Comparison of ENCODE assay signal across 8 cellular contexts in the genomic region with DNA sequence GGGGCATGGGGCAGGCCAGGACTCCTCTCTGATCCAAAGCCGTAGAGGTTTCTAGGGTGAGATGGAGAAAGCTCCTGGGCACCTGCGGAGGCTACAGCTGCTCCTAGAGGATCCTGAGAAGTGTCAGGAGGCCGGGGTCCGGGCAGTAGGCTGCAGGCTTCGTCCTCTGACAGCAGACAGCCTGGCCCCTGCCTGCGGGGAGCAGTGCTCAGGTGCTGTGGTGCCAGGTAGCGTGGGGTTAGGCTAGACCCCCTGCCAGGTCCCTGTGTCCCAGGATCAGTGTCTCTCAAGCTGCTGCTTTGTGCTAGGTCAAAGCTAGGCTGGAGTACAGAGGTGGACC. TPM values are rescaled to one million over a fixed set of nuclear protein-coding genes. Genes with fewer than 3 reads are reported as not detected.
A peak's percentile ranks its signal among the peaks of the same experiment; 100 is the strongest.
DNase-seq lines count a peak whose midpoint lies in the region; ATAC-seq and TF ChIP-seq lines count a peak whose summit lies in the region.
"Had no signal": no experiment of that assay in that cellular context is flagged by ENCODE, and none has a peak within 500 bp of the region (broad histone marks: within the 10 kb centered on the region; RNA-seq: fewer than 3 reads in every experiment).

No MANE protein-coding gene starts in this region.

- intact Hi-C loops in HCT116 (cut with micrococcal nuclease) = no loop called here

- H3K4me3 Mint-ChIP-seq in T-cell = peak overlapping the region in 2 of 3 donors; percentile 94 to 97

- BruUV-seq in HCT116 (replicated peaks; lab: Mats Ljungman, UMichigan) = no TSS peak

- no peak overlapping the region for H3K27ac Mint-ChIP-seq in T-cell

- H3K36me3 Mint-ChIP-seq in T-cell = no peaks in the 10 kb centered on the region

- H3K27me3 Mint-ChIP-seq in T-cell = no peaks in the 10 kb centered on the region
- H3K27me3 Mint-ChIP-seq: stimulated activated memory B cell treated with anti-CD40 and anti-IgM and Interleukin-4, amounts not matched to agents 10 μg/mL and 1 μg/mL and 100 μg/mL, for 72 hours had no signal

- TF ChIP-seq CTCF in HCT116 (IDR thresholded peaks at IDR 0.05 in 2 of 3, conservative IDR thresholded peaks at IDR 0.05 in 1 of 3; ENCODE audit: borderline replicate concordance in 1 of 3, insufficient read depth in 1 of 3, low read depth in 2 of 3, low read length in 2 of 3) (no peak), fibroblast of lung (conservative IDR thresholded peaks at IDR 0.05 in 1 of 2, IDR thresholded peaks at IDR 0.05 in 1 of 2; ENCODE audit: low read depth in 1 of 2, low read length in 2 of 2) (no peak)

- POLR2A ChIA-PET in HCT116 (lab: Charles Lee) (no interaction called here), T-cell (lab: Charles Lee) (no interaction called here)

- no peaks in the 10 kb centered on the region for H3K9me3 Mint-ChIP-seq in T-cell
- H3K9me3 Mint-ChIP-seq: stimulated activated memory B cell treated with anti-CD40 and anti-IgM and Interleukin-4, amounts not matched to agents 10 μg/mL and 1 μg/mL and 100 μg/mL, for 72 hours had no signal

- H3K9me3 ChIP-seq in HCT116 (ENCODE audit: control insufficient read depth in 1 of 2, insufficient read depth in 1 of 2, low read depth in 1 of 2, low read length in 2 of 2) = no peaks in the 10 kb centered on the region
- H3K9me3 ChIP-seq in fibroblast of lung (ENCODE audit: control insufficient read depth, insufficient read depth, low read depth, low read length) = no peaks in the 10 kb centered on the region
- H3K9me3 ChIP-seq in skeletal muscle tissue (ENCODE audit: control insufficient read depth in 3 of 3, low read length in 3 of 3) = no peaks in the 10 kb centered on the region

- H3K4me2 ChIP-seq in HCT116 (ENCODE audit: low read length) (peak overlapping the region; percentile 100), fibroblast of lung (ENCODE audit: extremely low read depth, insufficient read depth, low read length) (peak overlapping the region; percentile 96)

- peaks cover 17 to 27% (median 18%) of the 10 kb centered on the region in 3 donors for H3K4me1 Mint-ChIP-seq in T-cell

- no peak for DNase-seq in HCT116 (ENCODE audit: low read depth, low spot score)
- no peak for DNase-seq in T-cell
- DNase-seq in fibroblast of lung (ENCODE audit: low read depth in 2 of 2) = no peak
- no peak for DNase-seq in NCI-H1105 treated with DMSO at 0.1 percent for 48 hours (lab: John Stamatoyannopoulos, UW)
- no peak for DNase-seq in occipital lobe (lab: John Stamatoyannopoulos, UW)

- H3K4me3 ChIP-seq in HCT116 (replicated peaks in 1 of 2; ENCODE audit: low read depth in 1 of 2, low read length in 2 of 2) (peak overlapping the region; percentile 88 to 97), fibroblast of lung (replicated peaks in 1 of 4; ENCODE audit: control extremely low read depth in 1 of 4, insufficient read depth in 1 of 4, low read depth in 3 of 4, low read length in 4 of 4) (peak overlapping the region in 3 of 4 experiments; percentile 69 to 89 (median 84)), skeletal muscle tissue (ENCODE audit: low read length in 3 of 3) (peak overlapping the region; percentile 14 to 35 (median 31))

- ATAC-seq in HCT116 (no peak), T-cell (replicated peaks in 1 of 4) (no peak), GM19035 (IDR thresholded peaks at IDR 0.05; ENCODE audit: unreplicated experiment) (no peak)
- ATAC-seq: stimulated activated memory B cell treated with anti-CD40 and anti-IgM and Interleukin-4, amounts not matched to agents 10 μg/mL and 1 μg/mL and 100 μg/mL, for 72 hours had no signal

- CTCF ChIA-PET in HCT116 (lab: Charles Lee) = interaction anchor here (1.3 to 1.7 kb wide), 2 partner anchors 8 to 68 kb away, joined by 3 to 9 read pairs; partner anchors contain the start of genes MAPK8IP3, NUBP2 and SPSB3
- CTCF ChIA-PET in T-cell (lab: Charles Lee) = interaction anchor here in 1 of 2 donors (1.8 kb wide), 1 partner anchor 8 kb away, joined by 7 read pairs; the partner anchor contains the start of genes NUBP2 and SPSB3

- peaks cover 5% of the 10 kb centered on the region; the same call in 1 of the 2 replicates for H4K20me1 ChIP-seq in HCT116 (ENCODE audit: insufficient read depth)
- H4K20me1 ChIP-seq in fibroblast of lung (ENCODE audit: control insufficient read depth, extremely low read depth, insufficient read depth, low read length) = no peaks in the 10 kb centered on the region

- no peak for TF ChIP-seq POLR2A in HCT116 (IDR thresholded peaks at IDR 0.05; ENCODE audit: borderline replicate concordance, extremely low read depth, insufficient read depth, insufficient read length)

- peaks cover 52% of the 10 kb centered on the region for H3K79me2 ChIP-seq in HCT116 (ENCODE audit: insufficient read depth, low read length)
- peaks cover 31% of the 10 kb centered on the region for H3K79me2 ChIP-seq in fibroblast of lung (ENCODE audit: control insufficient read depth, insufficient read depth, low read length)

- H3K36me3 ChIP-seq in HCT116 (ENCODE audit: control insufficient read depth in 1 of 2, insufficient read depth in 2 of 2, low read length in 2 of 2) (peaks cover 0 to 8% of the 10 kb centered on the region in 2 experiments; a peak in 3 of 4 replicates), fibroblast of lung (ENCODE audit: control insufficient read depth, insufficient read depth, low read length) (peaks cover 20% of the 10 kb centered on the region), skeletal muscle tissue (ENCODE audit: control insufficient read depth in 3 of 3, insufficient read depth in 3 of 3, low read length in 3 of 3) (peaks cover 21 to 42% (median 33%) of the 10 kb centered on the region in 3 donors)

- H3K9ac ChIP-seq in HCT116 (ENCODE audit: low read length) (peak overlapping the region; percentile 93), fibroblast of lung (ENCODE audit: insufficient read depth, low read length) (peak overlapping the region; percentile 16), skeletal muscle tissue (ENCODE audit: low read depth in 1 of 3, low read length in 3 of 3) (peak overlapping the region in 2 of 3 donors; percentile 82 to 95)

- H3K9me2 ChIP-seq in HCT116 (ENCODE audit: insufficient read depth) = no peaks in the 10 kb centered on the region

- H3K4me1 ChIP-seq in HCT116 (ENCODE audit: control insufficient read depth in 1 of 2, insufficient read depth in 2 of 2, low read length in 2 of 2) = peaks cover 13 to 25% of the 10 kb centered on the region in 2 experiments
- peaks cover 21% of the 10 kb centered on the region for H3K4me1 ChIP-seq in fibroblast of lung (ENCODE audit: control insufficient read depth, extremely low read depth, insufficient read depth, low read length)
- peaks cover 29 to 55% (median 37%) of the 10 kb centered on the region in 3 donors for H3K4me1 ChIP-seq in skeletal muscle tissue (ENCODE audit: control insufficient read depth in 3 of 3, insufficient read depth in 3 of 3, low read length in 3 of 3)

- H3K27ac ChIP-seq in HCT116 (ENCODE audit: low read depth, low read length) (peak overlapping the region; percentile 95), fibroblast of lung (ENCODE audit: insufficient read depth, low read length) (no peak overlapping the region), skeletal muscle tissue (ENCODE audit: low read depth, low read length) (peak overlapping the region; percentile 81)

- RAD21 ChIA-PET in HCT116 (lab: Charles Lee; ENCODE audit: low non-redundant PET in 1 of 2, low total read pairs in 2 of 2, uncharacterized antibody in 2 of 2, unreplicated experiment in 2 of 2) = no interaction called here

- H2AFZ ChIP-seq in HCT116 (ENCODE audit: low read depth, low read length, poor library complexity, severe bottlenecking) (no peak overlapping the region), fibroblast of lung (ENCODE audit: low read length) (no peak overlapping the region)

- TF ChIP-seq RAD21 in HCT116 (IDR thresholded peaks at IDR 0.05; ENCODE audit: low read depth) = no peak

- no peaks in the 10 kb centered on the region for H3K27me3 ChIP-seq in HCT116 (ENCODE audit: insufficient read depth, low read length)
- H3K27me3 ChIP-seq in fibroblast of lung (ENCODE audit: control insufficient read depth, insufficient read depth, low read length) = no peaks in the 10 kb centered on the region
- H3K27me3 ChIP-seq in skeletal muscle tissue (ENCODE audit: control insufficient read depth in 3 of 3, insufficient read depth in 3 of 3, low read length in 3 of 3) = no peaks in the 10 kb centered on the region

RNA-seq across cellular contexts. Expression of gene MRPS34, which starts 1.5 kb away (rescaled TPM):
- 200 TPM for total RNA-seq in HCT116 (2021; ENCODE audit: unreplicated experiment)
- polyA plus RNA-seq in HCT116 (2012) = 167 and 191 TPM in 2 replicates
- total RNA-seq in T-cell = 10 to 100 TPM; 37.5 to 91.2 (median 77.9) TPM
- total RNA-seq in fibroblast of lung = 58.6 and 74.3 TPM in 2 replicates
- polyA plus RNA-seq in fibroblast of lung = 40.1 and 61.5 TPM in 2 replicates
- 66.5 and 115 TPM in 2 replicates for polyA plus RNA-seq in fibroblast of lung (2012)
- 18.0 and 27.9 TPM in 2 replicates for polyA minus RNA-seq in fibroblast of lung (ENCODE audit: low replicate concordance)
- 17.7 TPM for total RNA-seq in skeletal muscle tissue
- 30.6 TPM for total RNA-seq in occipital lobe

RNA-seq across cellular contexts. Expression of gene EME2, which starts 1.8 kb away (rescaled TPM):
- total RNA-seq in HCT116 (2021; ENCODE audit: unreplicated experiment) (36.3 TPM), T-cell (10 to 100 TPM; 23.0 to 50.6 (median 34.5) TPM), fibroblast of lung (5.4 and 8.3 TPM in 2 replicates), skeletal muscle tissue (5.2 TPM), occipital lobe (6.9 TPM)
- 8.9 and 9.0 TPM in 2 replicates for polyA plus RNA-seq in HCT116 (2012)
- 2.2 and 2.7 TPM in 2 replicates for polyA plus RNA-seq in fibroblast of lung
- polyA plus RNA-seq in fibroblast of lung (2012) = 2.6 and 3.9 TPM in 2 replicates
- polyA minus RNA-seq in fibroblast of lung (ENCODE audit: low replicate concordance) = 2.0 and 4.0 TPM in 2 replicates

RNA-seq across cellular contexts. Expression of gene NME3, which starts 3.1 kb away (rescaled TPM):
- total RNA-seq in HCT116 (2021; ENCODE audit: unreplicated experiment) = 103 TPM
- polyA plus RNA-seq in HCT116 (2012) = 79.3 and 90.1 TPM in 2 replicates
- total RNA-seq in T-cell = 10 to 100 TPM; 45.1 to 95.9 (median 87.5) TPM
- 61.9 and 69.7 TPM in 2 replicates for total RNA-seq in fibroblast of lung
- 8.7 and 9.9 TPM in 2 replicates for polyA plus RNA-seq in fibroblast of lung
- 31.5 and 38.8 TPM in 2 replicates for polyA plus RNA-seq in fibroblast of lung (2012)
- polyA minus RNA-seq in fibroblast of lung (ENCODE audit: low replicate concordance) = 2.4 and 3.9 TPM in 2 replicates
- total RNA-seq in skeletal muscle tissue = 20.4 TPM
- total RNA-seq in occipital lobe = 26.2 TPM

RNA-seq across cellular contexts. Expression of gene SPSB3, which starts 7.9 kb away (rescaled TPM):
- total RNA-seq in HCT116 (2021; ENCODE audit: unreplicated experiment) = 31.6 TPM
- polyA plus RNA-seq in HCT116 (2012) = 43.9 and 51.6 TPM in 2 replicates
- 100 to 1,000 TPM in 3 of 5 donors, 10 to 100 TPM in 2; 67.3 to 162 (median 139) TPM for total RNA-seq in T-cell
- 30.6 and 32.7 TPM in 2 replicates for total RNA-seq in fibroblast of lung
- polyA plus RNA-seq in fibroblast of lung = 7.7 and 9.6 TPM in 2 replicates
- 12.5 and 13.8 TPM in 2 replicates for polyA plus RNA-seq in fibroblast of lung (2012)
- polyA minus RNA-seq in fibroblast of lung (ENCODE audit: low replicate concordance) = 7.9 and 12.9 TPM in 2 replicates
- total RNA-seq in skeletal muscle tissue = 27.7 TPM
- total RNA-seq in occipital lobe = 60.5 TPM

RNA-seq across cellular contexts. Expression of gene NUBP2, which starts 8.3 kb away (rescaled TPM):
- 103 TPM for total RNA-seq in HCT116 (2021; ENCODE audit: unreplicated experiment)
- polyA plus RNA-seq in HCT116 (2012) = 75.2 and 77.9 TPM in 2 replicates
- total RNA-seq in T-cell = 10 to 100 TPM; 41.2 to 77.0 (median 74.3) TPM
- 43.6 and 49.3 TPM in 2 replicates for total RNA-seq in fibroblast of lung
- 13.5 and 18.1 TPM in 2 replicates for polyA plus RNA-seq in fibroblast of lung
- 29.5 and 48.9 TPM in 2 replicates for polyA plus RNA-seq in fibroblast of lung (2012)
- 7.8 and 12.7 TPM in 2 replicates for polyA minus RNA-seq in fibroblast of lung (ENCODE audit: low replicate concordance)
- total RNA-seq in skeletal muscle tissue = 40.7 TPM
- total RNA-seq in occipital lobe = 37.9 TPM

Comparison
In these comparisons a context has a peak if more than half of its experiments do, and no peak if none do; other contexts are left out.
1. H3K4me3 ChIP-seq: peak in every context shown above with its lines; median percentile 92 in HCT116; 84 in fibroblast of lung; 31 in skeletal muscle tissue.
2. H3K9ac ChIP-seq: peak in every context shown above with its lines; median percentile 93 in HCT116; 88 in skeletal muscle tissue; 16 in fibroblast of lung.